ENCODE assay signal across 8 cellular contexts in the genomic region with DNA sequence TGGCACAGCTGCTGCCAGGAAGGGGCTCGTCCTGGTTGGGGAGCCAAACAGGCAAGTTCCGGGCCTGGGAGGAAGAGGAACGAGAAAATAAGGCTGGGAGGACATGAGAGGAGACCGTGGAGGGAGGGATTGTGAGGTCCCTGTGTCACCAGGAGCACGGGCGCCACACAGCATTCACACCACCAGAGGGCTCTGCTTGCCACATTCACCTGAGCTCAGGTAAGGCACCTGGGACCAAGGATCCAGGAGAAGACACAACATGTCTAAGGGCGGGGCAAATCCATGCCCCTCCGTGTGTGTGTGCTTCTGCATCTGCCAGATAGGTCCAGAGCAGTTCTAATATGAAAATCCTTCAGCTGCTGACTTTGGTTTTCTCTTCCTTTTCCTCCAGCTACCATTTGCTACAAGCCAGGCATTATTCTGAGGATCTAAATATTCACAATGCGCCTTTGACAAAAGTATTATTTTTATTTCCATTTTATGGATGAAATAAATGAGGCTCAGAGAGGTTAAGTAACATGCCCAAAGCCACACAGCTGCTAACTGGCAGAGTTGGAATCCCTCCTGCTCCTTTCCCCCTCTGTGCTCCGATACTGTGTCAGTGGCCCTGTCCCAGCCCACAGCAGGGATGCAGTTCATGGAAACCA. TPM values are rescaled to one million over a fixed set of nuclear protein-coding genes. Genes with fewer than 3 reads are reported as not detected.
DNase-seq lines count a peak whose midpoint lies in the region; ATAC-seq, FAIRE-seq and TF ChIP-seq lines count a peak whose summit lies in the region.

No MANE protein-coding gene starts in this region.

- 28 to 49% (median 34%) methylated on average over 10 of the region's 10 CpGs for WGBS in small intestine, 3 donors

- no peaks in the 10 kb centered on the region for H3K36me3 ChIP-seq in small intestine (ENCODE audit: control insufficient read depth in 2 of 2, insufficient read depth in 2 of 2, low read length in 2 of 2)

- H3K9me3 ChIP-seq in small intestine (ENCODE audit: control insufficient read depth, low read depth), result no peaks in the 10 kb centered on the region

- CTCF ChIA-PET in Calu3 (lab: Charles Lee), result interaction anchor here (0.8 to 3.5 kb wide), 10 partner anchors 10 to 94 kb away, joined by 3 to 75 read pairs (median 9); partner anchors contain the start of gene RAPGEF3

- H3K27me3 Mint-ChIP-seq in Calu3 (ENCODE audit: unreplicated experiment), result no peaks in the 10 kb centered on the region
- H3K27me3 Mint-ChIP-seq in effector memory CD8-positive, alpha-beta T cell, result peaks cover 29 to 49% of the 10 kb centered on the region in 2 donors

- H3K27ac ChIP-seq in small intestine (ENCODE audit: low read depth in 1 of 2, low read length in 1 of 2), result no peak overlapping the region

- TF ChIP-seq CTCF in Calu3 (IDR thresholded peaks at IDR 0.05; ENCODE audit: unreplicated experiment), result peak; percentile 75

- BruUV-seq in Calu3 (replicated peaks; lab: Mats Ljungman, UMichigan), result no TSS peak

- H3K36me3 Mint-ChIP-seq in Calu3 (ENCODE audit: insufficient read depth, unreplicated experiment), result no peaks in the 10 kb centered on the region
- peaks cover 3% of the 10 kb centered on the region for H3K36me3 Mint-ChIP-seq in effector memory CD8-positive, alpha-beta T cell (ENCODE audit: insufficient read depth)

- H3K27ac Mint-ChIP-seq in Calu3 (ENCODE audit: unreplicated experiment), result no peak overlapping the region
- H3K27ac Mint-ChIP-seq in effector memory CD8-positive, alpha-beta T cell, result no peak overlapping the region

- FAIRE-seq in small intestine (lab: Jason Lieb, UNC) (no peak), HTR-8/SVneo (lab: Jason Lieb, UNC) (no peak)

- no peak overlapping the region for H3K4me3 Mint-ChIP-seq in Calu3 (ENCODE audit: low read depth, unreplicated experiment)
- no peak overlapping the region for H3K4me3 Mint-ChIP-seq in effector memory CD8-positive, alpha-beta T cell

- no peak overlapping the region for H3K4me3 ChIP-seq in small intestine (ENCODE audit: low read depth in 1 of 2, low read length in 2 of 2)

- H3K27me3 ChIP-seq in small intestine (ENCODE audit: control insufficient read depth in 2 of 2, insufficient read depth in 2 of 2, low read length in 2 of 2), result no peaks in the 10 kb centered on the region

- ATAC-seq in effector memory CD8-positive, alpha-beta T cell (replicated peaks), result no peak
- ATAC-seq in GM18519 (IDR thresholded peaks at IDR 0.05; ENCODE audit: low FRiP score, unreplicated experiment) (no peak), GM21367 (IDR thresholded peaks at IDR 0.05; ENCODE audit: unreplicated experiment) (no peak)

- H3K4me1 ChIP-seq in small intestine (ENCODE audit: control insufficient read depth in 2 of 2, insufficient read depth in 1 of 2, low read depth in 1 of 2, low read length in 1 of 2), result no peaks in the 10 kb centered on the region

- DNase-seq in Calu3 (peak; percentile 78), NCI-H1417 treated with DMSO at 0.1 percent for 48 hours (lab: John Stamatoyannopoulos, UW) (peak; percentile 43), small intestine (peak; percentile 81), HTR-8/SVneo (ENCODE audit: insufficient read length, low spot score) (no peak)
- DNase-seq in activated CD4-positive, alpha-beta T cell treated with anti-CD3 and anti-CD28 coated beads, Interleukin-2, amount 50 U/mL, for 4 hours, result peak; percentile 66 to 68
- DNase-seq in effector memory CD8-positive, alpha-beta T cell, result peak; percentile 37 to 42 (median 37)

- intact Hi-C loops in Calu3 (cut with micrococcal nuclease; ENCODE audit: unreplicated experiment), result loop anchor here (1.0 to 2.0 kb wide), 2 partner anchors 15 to 23 kb away; partner anchors contain the start of gene RAPGEF3

- H3K9me3 Mint-ChIP-seq in Calu3 (ENCODE audit: low read depth, unreplicated experiment), result no peaks in the 10 kb centered on the region
- no peaks in the 10 kb centered on the region for H3K9me3 Mint-ChIP-seq in effector memory CD8-positive, alpha-beta T cell

- peaks cover 27% of the 10 kb centered on the region for H3K4me1 Mint-ChIP-seq in Calu3 (ENCODE audit: low read depth, unreplicated experiment)
- peaks cover 25 to 32% of the 10 kb centered on the region in 2 donors for H3K4me1 Mint-ChIP-seq in effector memory CD8-positive, alpha-beta T cell (ENCODE audit: low read depth in 2 of 2)

RNA-seq across cellular contexts. Expression of gene RAPGEF3, which starts 14.6 kb away (rescaled TPM):
- total RNA-seq in Calu3 (2022), result 8.2 and 11.0 TPM in 2 replicates
- polyA plus RNA-seq in small intestine, result 10 to 100 TPM in 1 of 3 donors, 1 to 10 TPM in 2; 2.5 to 19.8 (median 2.7) TPM

RNA-seq across cellular contexts. Expression of gene ENDOU, which starts 18.8 kb away (rescaled TPM):
- total RNA-seq in Calu3 (2022), result 0.42 TPM in 1 of 2 replicates, not detected in the other
- under 1 TPM in 1 of 3 donors, not detected in 2; 0.30 TPM for polyA plus RNA-seq in small intestine

RNA-seq across cellular contexts. Expression of gene SLC48A1, which starts 28.9 kb away (rescaled TPM):
- 17.0 and 17.2 TPM in 2 replicates for total RNA-seq in Calu3 (2022)
- polyA plus RNA-seq in small intestine, result 10 to 100 TPM in 1 of 3 donors, 1 to 10 TPM in 2; 5.1 to 12.1 (median 5.4) TPM

RNA-seq across cellular contexts. Expression of gene RPAP3, which starts 38.3 kb away (rescaled TPM):
- 29.7 and 33.5 TPM in 2 replicates for total RNA-seq in Calu3 (2022)
- polyA plus RNA-seq in small intestine, result 10 to 100 TPM in 2 of 3 donors, 1 to 10 TPM in 1; 8.7 to 14.6 (median 14.2) TPM
